Comparison of ENCODE assay signal across 13 cellular contexts in the genomic region with DNA sequence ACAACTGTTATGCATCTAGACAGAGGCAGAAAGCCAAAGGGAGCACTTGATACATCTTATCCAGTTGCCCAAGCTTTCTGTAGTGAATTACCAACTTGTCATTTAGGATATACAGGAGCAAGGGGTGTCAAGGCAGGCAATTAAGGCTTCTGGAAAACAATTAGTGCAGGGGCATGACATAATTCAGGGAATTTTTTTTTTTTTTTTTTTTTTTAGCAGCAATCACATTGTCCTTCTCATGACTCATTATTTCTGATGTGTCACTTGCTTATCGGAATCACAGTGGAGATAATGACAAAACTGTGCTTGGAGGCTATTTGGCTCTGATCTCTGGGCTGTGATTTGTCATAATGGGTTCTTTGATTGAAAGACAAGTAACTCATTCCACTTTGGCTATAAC.
DNase-seq lines count a peak whose midpoint lies in the region; ATAC-seq and TF ChIP-seq lines count a peak whose summit lies in the region.
"Had no signal": no experiment of that assay in that cellular context is flagged by ENCODE, and none has a peak within 500 bp of the region (broad histone marks: within the 10 kb centered on the region; RNA-seq: fewer than 3 reads in every experiment).

No MANE protein-coding gene starts in this region.

- H3K36me3 ChIP-seq in GM23248 (ENCODE audit: low read depth), result no peaks in the 10 kb centered on the region
- no peaks in the 10 kb centered on the region for H3K36me3 ChIP-seq in mucosa of descending colon (ENCODE audit: low read depth)
- H3K36me3 ChIP-seq: lower lobe of right lung had no signal

- no peak for TF ChIP-seq CTCF in mucosa of descending colon (IDR thresholded peaks at IDR 0.05)

- H3K27ac ChIP-seq in GM23248, result no peak overlapping the region
- peak overlapping the region; percentile 56 for H3K27ac ChIP-seq in caudate nucleus (ENCODE audit: low read depth, low read length)
- H3K27ac ChIP-seq: lower lobe of right lung had no signal

- H4K20me1 ChIP-seq in GM23248 (ENCODE audit: insufficient read depth), result no peaks in the 10 kb centered on the region

- no peaks in the 10 kb centered on the region for H3K79me2 ChIP-seq in GM23248 (ENCODE audit: insufficient read depth)

- intact Hi-C loops in mucosa of descending colon (cut with DNase I, micrococcal nuclease), result no loop called here

- in situ Hi-C loops in GM23248 (cut with MboI), result loop anchor here (25.0 kb wide), 1 partner anchor 247 kb away; the partner anchor contains the start of gene ARHGAP24

- H3K27ac Mint-ChIP-seq in memory B cell, result peak overlapping the region; percentile 83

- H3K9ac ChIP-seq in GM23248, result no peak overlapping the region

- H2AFZ ChIP-seq in GM23248, result no peak overlapping the region

- no peaks in the 10 kb centered on the region for H3K9me3 ChIP-seq in GM23248 (ENCODE audit: low read depth)
- no peaks in the 10 kb centered on the region for H3K9me3 ChIP-seq in mucosa of descending colon
- H3K9me3 ChIP-seq: lower lobe of right lung had no signal

- H3K27me3 ChIP-seq in GM23248 (replicated peaks; ENCODE audit: insufficient read depth), result no peaks in the 10 kb centered on the region

- H3K27me3 Mint-ChIP-seq in memory B cell, result no peaks in the 10 kb centered on the region

- DNase-seq in A172 (ENCODE audit: low spot score) (peak; percentile 34), GM23248 (peak; percentile 52), caudate nucleus (lab: John Stamatoyannopoulos, UW) (peak in 4 of 61 donors; percentile 7 to 40 (median 14)), memory B cell (ENCODE audit: low spot score in 2 of 2) (no peak), occipital lobe (lab: John Stamatoyannopoulos, UW) (no peak), mucosa of descending colon (no peak)
- DNase-seq: activated CD4-positive, alpha-beta T cell treated with anti-CD3 and anti-CD28 coated beads, Interleukin-2, amount 50 U/mL, for 48 hours; activated naive CD4-positive, alpha-beta T cell; GF-D8; lower lobe of right lung; NCI-H748 treated with DMSO at 0.1 percent for 48 hours had no signal

- H3K4me2 ChIP-seq in GM23248 (ENCODE audit: unreplicated experiment), result no peak overlapping the region

- no peak overlapping the region for H3K4me3 Mint-ChIP-seq in memory B cell

- peaks cover 2% of the 10 kb centered on the region for H3K9me3 Mint-ChIP-seq in memory B cell

- H3K4me1 ChIP-seq in GM23248 (ENCODE audit: insufficient read depth) (peaks cover 19% of the 10 kb centered on the region; the same call in 1 of the 2 replicates), mucosa of descending colon (ENCODE audit: low read depth) (no peaks in the 10 kb centered on the region)

- peaks cover 51% of the 10 kb centered on the region for H3K4me1 Mint-ChIP-seq in memory B cell

- H3K4me3 ChIP-seq in GM23248 (no peak overlapping the region), mucosa of descending colon (no peak overlapping the region)
- H3K4me3 ChIP-seq: lower lobe of right lung had no signal

- ATAC-seq in memory B cell (ENCODE audit: low read depth) (no peak), HG03045 (IDR thresholded peaks at IDR 0.05; ENCODE audit: unreplicated experiment) (no peak), HG03571 (IDR thresholded peaks at IDR 0.05; ENCODE audit: unreplicated experiment) (no peak), mucosa of descending colon (no peak)
- ATAC-seq: lower lobe of right lung had no signal

- peaks cover 7% of the 10 kb centered on the region; the same call in 1 of the 2 replicates for H3K9me2 ChIP-seq in GM23248 (ENCODE audit: insufficient read depth)

- peaks cover 17% of the 10 kb centered on the region for H3K36me3 Mint-ChIP-seq in memory B cell

- WGBS in GM23248 (ENCODE audit: low coverage in 1 of 2, low lambda C conversion rate in 2 of 2, missing lambda C conversion rate in 2 of 2), 2 experiments, result 8 to 22% methylated on average over 1 of the region's 1 CpG

- H3F3A ChIP-seq in GM23248 (ENCODE audit: insufficient read depth), result peaks cover 4% of the 10 kb centered on the region; the same call in 1 of the 2 replicates

Comparison
In these comparisons a context has a peak if more than half of its experiments do, and no peak if none do; other contexts are left out.
1. DNase-seq: peak in A172 (single experiment) and GM23248 (single experiment); none in memory B cell (0 of 2), occipital lobe (single experiment) and mucosa of descending colon (0 of 3).